1 cellular context compared by ENCODE assay signal in the genomic region with DNA sequence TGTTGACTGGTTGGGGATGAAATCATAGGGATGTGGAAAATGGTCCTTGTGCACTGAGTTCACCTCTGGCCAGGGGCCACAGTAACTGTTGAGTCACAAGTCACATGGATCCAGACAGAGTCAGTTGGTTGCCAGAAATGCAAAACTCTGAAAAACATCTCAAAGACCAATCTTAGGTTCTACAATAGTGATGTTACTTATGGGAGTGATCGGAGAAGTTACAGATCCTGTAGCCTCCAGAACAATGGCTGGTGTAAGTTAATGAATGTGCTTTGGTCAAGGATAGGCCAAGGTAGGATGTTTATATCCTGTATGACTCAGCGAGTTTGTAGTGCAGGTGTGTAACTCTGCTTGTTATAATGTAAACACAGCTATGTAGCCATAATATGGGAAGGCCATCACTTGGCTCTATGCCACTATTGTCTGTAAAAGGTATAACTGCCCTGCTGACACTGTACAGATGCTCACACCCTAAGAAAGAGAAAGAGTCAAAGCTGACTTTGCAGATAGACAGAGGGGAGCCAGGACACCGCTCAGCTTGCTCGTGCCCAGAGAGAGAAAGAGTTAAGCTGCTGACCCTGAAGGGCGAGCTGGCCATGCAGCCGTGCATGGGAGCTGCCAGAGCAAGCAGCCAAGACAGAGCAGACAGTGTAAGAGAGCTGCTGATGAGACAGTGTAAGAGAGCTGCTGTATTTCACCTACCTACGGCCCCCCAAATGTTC.
TF ChIP-seq lines count a peak whose summit lies in the region.

No MANE protein-coding gene starts in this region.

TF ChIP-seq in IMR-90, 13 proteins besides CTCF, POLR2A, EP300 and RAD21 (continued from another document):
- TF ChIP-seq, protein P1, sequence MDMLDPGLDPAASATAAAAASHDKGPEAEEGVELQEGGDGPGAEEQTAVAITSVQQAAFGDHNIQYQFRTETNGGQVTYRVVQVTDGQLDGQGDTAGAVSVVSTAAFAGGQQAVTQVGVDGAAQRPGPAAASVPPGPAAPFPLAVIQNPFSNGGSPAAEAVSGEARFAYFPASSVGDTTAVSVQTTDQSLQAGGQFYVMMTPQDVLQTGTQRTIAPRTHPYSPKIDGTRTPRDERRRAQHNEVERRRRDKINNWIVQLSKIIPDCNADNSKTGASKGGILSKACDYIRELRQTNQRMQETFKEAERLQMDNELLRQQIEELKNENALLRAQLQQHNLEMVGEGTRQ (IDR thresholded peaks at IDR 0.05; ENCODE audit: low read depth, low read length): peak; percentile 48; the same call in 1 of the 2 replicates
- TF ChIP-seq RFX5 (IDR thresholded peaks at IDR 0.05; ENCODE audit: low read depth, low read length): peak; percentile 75
